8 cellular contexts compared by ENCODE assay signal in the genomic region with DNA sequence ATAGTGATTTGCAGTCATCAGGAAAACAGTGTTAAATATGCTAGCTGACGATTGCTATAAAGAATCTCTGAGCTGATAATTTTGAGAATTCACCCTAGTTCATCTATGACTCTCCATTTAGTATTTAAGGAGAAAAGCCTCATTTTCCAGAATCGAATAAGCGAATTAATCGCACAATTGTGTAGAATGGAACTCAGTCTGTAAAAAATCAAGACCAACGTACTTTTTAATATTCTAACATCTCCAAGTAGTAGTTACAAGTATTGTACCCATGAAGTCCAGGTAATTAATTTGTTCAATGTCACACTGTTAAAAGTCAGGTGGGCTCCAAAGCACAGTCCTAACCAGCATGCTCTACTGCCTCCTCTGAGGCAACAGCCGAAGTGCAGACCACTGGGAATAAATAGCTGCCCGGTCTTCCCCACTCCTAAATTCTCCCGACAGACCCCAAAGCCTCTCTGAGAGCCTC. TPM values are rescaled to one million over a fixed set of nuclear protein-coding genes. Genes with fewer than 3 reads are reported as not detected.
DNase-seq lines count a peak whose midpoint lies in the region; ATAC-seq and TF ChIP-seq lines count a peak whose summit lies in the region.

No MANE protein-coding gene starts in this region.

- H3K4me1 Mint-ChIP-seq in activated CD8-positive, alpha-beta T cell treated with anti-CD3 and anti-CD28 coated beads, Interleukin-2, amount 10 ng/mL, durations not matched to agents 7 days and 5 days (ENCODE audit: low read depth), result peaks cover 29% of the 10 kb centered on the region
- H3K4me1 Mint-ChIP-seq in type B pancreatic cell (ENCODE audit: unreplicated experiment), result peaks cover 15% of the 10 kb centered on the region

- H3K36me3 Mint-ChIP-seq in activated CD8-positive, alpha-beta T cell treated with anti-CD3 and anti-CD28 coated beads, Interleukin-2, amount 10 ng/mL, durations not matched to agents 7 days and 5 days (ENCODE audit: low read depth), result peaks cover 15% of the 10 kb centered on the region
- H3K36me3 Mint-ChIP-seq in type B pancreatic cell, result peaks cover 14% of the 10 kb centered on the region

- H3K27ac Mint-ChIP-seq in activated CD8-positive, alpha-beta T cell treated with anti-CD3 and anti-CD28 coated beads, Interleukin-2, amount 10 ng/mL, durations not matched to agents 7 days and 5 days, result peak overlapping the region; percentile 92
- peak overlapping the region; percentile 95 for H3K27ac Mint-ChIP-seq in type B pancreatic cell

- TF ChIP-seq CTCF in type B pancreatic cell (conservative IDR thresholded peaks at IDR 0.05), result no peak

- CTCF ChIA-PET in activated CD8-positive, alpha-beta T cell treated with anti-CD3 and anti-CD28 coated beads, Interleukin-2, amount 10 ng/mL, durations not matched to agents 7 days and 5 days (lab: Charles Lee), result interaction anchor here (0.5 to 5.3 kb wide), 36 partner anchors 9 to 553 kb away, joined by 3 to 66 read pairs (median 5); partner anchors contain the start of genes CYREN and TMEM140

- ATAC-seq in GM18873 (IDR thresholded peaks at IDR 0.05; ENCODE audit: low FRiP score, unreplicated experiment) (peak; percentile 35), HG02885 (IDR thresholded peaks at IDR 0.05; ENCODE audit: poor library complexity, unreplicated experiment) (peak; percentile 45), HG02970 (IDR thresholded peaks at IDR 0.05; ENCODE audit: low FRiP score, unreplicated experiment) (no peak)
- ATAC-seq in activated CD8-positive, alpha-beta T cell treated with anti-CD3 and anti-CD28 coated beads, Interleukin-2, amount 10 ng/mL, durations not matched to agents 7 days and 5 days, result peak; percentile 65

- peak overlapping the region; percentile 85 for H3K27ac ChIP-seq in layer of hippocampus (ENCODE audit: low read depth, low read length)

- H3K9me3 Mint-ChIP-seq in activated CD8-positive, alpha-beta T cell treated with anti-CD3 and anti-CD28 coated beads, Interleukin-2, amount 10 ng/mL, durations not matched to agents 7 days and 5 days (ENCODE audit: insufficient read depth), result no peaks in the 10 kb centered on the region
- no peaks in the 10 kb centered on the region for H3K9me3 Mint-ChIP-seq in type B pancreatic cell

- no peaks in the 10 kb centered on the region for H3K27me3 ChIP-seq in layer of hippocampus (ENCODE audit: control insufficient read depth, insufficient read depth, low read length)

- H3K4me3 Mint-ChIP-seq in activated CD8-positive, alpha-beta T cell treated with anti-CD3 and anti-CD28 coated beads, Interleukin-2, amount 10 ng/mL, durations not matched to agents 7 days and 5 days, result peak overlapping the region; percentile 89
- peak overlapping the region; percentile 97 for H3K4me3 Mint-ChIP-seq in type B pancreatic cell

- no peaks in the 10 kb centered on the region for H3K27me3 Mint-ChIP-seq in activated CD8-positive, alpha-beta T cell treated with anti-CD3 and anti-CD28 coated beads, Interleukin-2, amount 10 ng/mL, durations not matched to agents 7 days and 5 days (ENCODE audit: low read depth)
- no peaks in the 10 kb centered on the region for H3K27me3 Mint-ChIP-seq in type B pancreatic cell

- DNase-seq in activated CD8-positive, alpha-beta T cell treated with anti-CD3 and anti-CD28 coated beads, Interleukin-2, amount 10 ng/mL, durations not matched to agents 7 days and 5 days, result no peak
- no peak for DNase-seq in type B pancreatic cell (ENCODE audit: extremely low spot score, unreplicated experiment)
- no peak for DNase-seq in NCI-H1436 treated with DMSO at 0.1 percent for 48 hours (lab: John Stamatoyannopoulos, UW)
- DNase-seq in mucosa of gallbladder (ENCODE audit: low spot score), result no peak

- POLR2A ChIA-PET in activated CD8-positive, alpha-beta T cell treated with anti-CD3 and anti-CD28 coated beads, Interleukin-2, amount 10 ng/mL, durations not matched to agents 7 days and 5 days (lab: Charles Lee), result interaction anchor here (0.7 to 3.6 kb wide), 4 partner anchors 11 to 275 kb away, joined by 4 to 30 read pairs (median 21); partner anchors contain the start of genes CYREN and TMEM140

RNA-seq across cellular contexts. Expression of gene AGBL3, which starts 0.4 kb away (rescaled TPM):
- total RNA-seq in activated CD8-positive, alpha-beta T cell treated with anti-CD3 and anti-CD28 coated beads, Interleukin-2, amount 10 ng/mL, durations not matched to agents 7 days and 5 days, result 1 to 10 TPM; 2.2 to 3.6 TPM
- total RNA-seq in type B pancreatic cell (ENCODE audit: low replicate concordance) (2.4 and 3.2 TPM in 2 replicates), mucosa of gallbladder (4.1 TPM)
